ENCODE assay signal across 1 cellular context in genomic region chr6:44040786-44041185, GRCh38.
TF ChIP-seq lines count a peak whose summit lies in the region.

No MANE protein-coding gene starts in this region.

TF ChIP-seq in IMR-90, 13 proteins besides CTCF, POLR2A, EP300 and RAD21 (continued from another document):
- no peak for TF ChIP-seq FOS (IDR thresholded peaks at IDR 0.05; ENCODE audit: low read depth, low read length)
- TF ChIP-seq RCOR1 (IDR thresholded peaks at IDR 0.05; ENCODE audit: insufficient replicate concordance, low read length): no peak
- TF ChIP-seq CEBPB (IDR thresholded peaks at IDR 0.05; ENCODE audit: low read depth, low read length): peak; percentile 34; the same call in 1 of the 2 replicates
